ENCODE assay signal across 13 cellular contexts in genomic region chr4:44326716-44327115, GRCh38.
DNase-seq lines count a peak whose midpoint lies in the region; ATAC-seq lines count a peak whose summit lies in the region.
"Had no signal": no experiment of that assay in that cellular context is flagged by ENCODE, and none has a peak within 500 bp of the region (broad histone marks: within the 10 kb centered on the region; RNA-seq: fewer than 3 reads in every experiment).

No MANE protein-coding gene starts in this region.

- ATAC-seq in left ventricle myocardium superior, result peak; percentile 41

- intact Hi-C loops in left ventricle myocardium superior (cut with micrococcal nuclease) (no loop called here), cardiac septum (cut with DNase I) (no loop called here)

- H3K27ac ChIP-seq in caudate nucleus (ENCODE audit: low read depth, low read length), result peak overlapping the region; percentile 48

- DNase-seq in left ventricle myocardium superior (no peak), cardiac septum (ENCODE audit: low spot score) (no peak), caudate nucleus (lab: John Stamatoyannopoulos, UW) (peak in 3 of 61 donors; percentile 38 to 81 (median 45)), inferior parietal cortex (ENCODE audit: extremely low spot score) (peak; percentile 29), germinal center (ENCODE audit: low spot score) (no peak), NCI-H1417 (lab: John Stamatoyannopoulos, UW) (no peak)
- DNase-seq in activated CD4-positive, alpha-beta T cell treated with anti-CD3 and anti-CD28 coated beads, Interleukin-2, amount 50 U/mL, for 1 hour, result no peak
- DNase-seq: Calu3; CD4-positive, alpha-beta T cell; GOT3; MV-4-11; NCI-H1436; NCI-H510A had no signal
